8 cellular contexts compared by ENCODE assay signal in genomic region chr21:27700974-27701614, GRCh38.
DNase-seq lines count a peak whose midpoint lies in the region; ATAC-seq and TF ChIP-seq lines count a peak whose summit lies in the region.

No MANE protein-coding gene starts in this region.

- peaks cover 3% of the 10 kb centered on the region for H3K4me1 Mint-ChIP-seq in activated T-cell treated with anti-CD3 and anti-CD28 coated beads, Interleukin-2, amount 50 U/mL, for 24 hours (ENCODE audit: low read depth)
- no peaks in the 10 kb centered on the region for H3K4me1 Mint-ChIP-seq in natural killer cell treated with Interleukin-12 subunit alpha and Interleukin-12 subunit beta and Interleukin-15 and Interleukin-18, amount 100 ng/mL, for 72 hours (ENCODE audit: low read depth in 2 of 2)

- H3K36me3 ChIP-seq in OCI-LY3 (replicated peaks; ENCODE audit: low read depth, low read length) = no peaks in the 10 kb centered on the region

- no peaks in the 10 kb centered on the region for H3K9me3 Mint-ChIP-seq in activated T-cell treated with anti-CD3 and anti-CD28 coated beads, Interleukin-2, amount 50 U/mL, for 24 hours
- no peaks in the 10 kb centered on the region for H3K9me3 Mint-ChIP-seq in natural killer cell treated with Interleukin-12 subunit alpha and Interleukin-12 subunit beta and Interleukin-15 and Interleukin-18, amount 100 ng/mL, for 72 hours

- peaks cover 7% of the 10 kb centered on the region for H3K4me1 ChIP-seq in OCI-LY3 (ENCODE audit: low read length)

- H4K20me1 ChIP-seq in OCI-LY3 (ENCODE audit: insufficient read depth, low read length) = no peaks in the 10 kb centered on the region

- no peaks in the 10 kb centered on the region for H3K27me3 Mint-ChIP-seq in activated T-cell treated with anti-CD3 and anti-CD28 coated beads, Interleukin-2, amount 50 U/mL, for 24 hours
- peaks cover 5 to 8% of the 10 kb centered on the region in 2 donors for H3K27me3 Mint-ChIP-seq in natural killer cell treated with Interleukin-12 subunit alpha and Interleukin-12 subunit beta and Interleukin-15 and Interleukin-18, amount 100 ng/mL, for 72 hours

- H2AFZ ChIP-seq in OCI-LY3 (ENCODE audit: low read depth, low read length) = peak overlapping the region; percentile 51

- peak; percentile 60 to 77 for ATAC-seq in natural killer cell treated with Interleukin-12 subunit alpha and Interleukin-12 subunit beta and Interleukin-15 and Interleukin-18, amount 100 ng/mL, for 72 hours
- no peak for ATAC-seq in GM21447 (IDR thresholded peaks at IDR 0.05; ENCODE audit: unreplicated experiment)

- H3K27ac ChIP-seq in OCI-LY3 (ENCODE audit: low read length) = no peak overlapping the region

- no peaks in the 10 kb centered on the region for H3K27me3 ChIP-seq in OCI-LY3 (ENCODE audit: low read depth, low read length)

- no peak overlapping the region for H3K9ac ChIP-seq in OCI-LY3 (ENCODE audit: low read length)

- peak overlapping the region; percentile 60 for H3K4me2 ChIP-seq in OCI-LY3 (ENCODE audit: low read length)

- no peaks in the 10 kb centered on the region for H3K36me3 Mint-ChIP-seq in activated T-cell treated with anti-CD3 and anti-CD28 coated beads, Interleukin-2, amount 50 U/mL, for 24 hours (ENCODE audit: low read depth)
- no peaks in the 10 kb centered on the region for H3K36me3 Mint-ChIP-seq in natural killer cell treated with Interleukin-12 subunit alpha and Interleukin-12 subunit beta and Interleukin-15 and Interleukin-18, amount 100 ng/mL, for 72 hours

- H3K4me3 Mint-ChIP-seq in activated T-cell treated with anti-CD3 and anti-CD28 coated beads, Interleukin-2, amount 50 U/mL, for 24 hours = no peak overlapping the region
- no peak overlapping the region for H3K4me3 Mint-ChIP-seq in natural killer cell treated with Interleukin-12 subunit alpha and Interleukin-12 subunit beta and Interleukin-15 and Interleukin-18, amount 100 ng/mL, for 72 hours

- DNase-seq in GM04503 (ENCODE audit: low read depth) (peak; percentile 42), HT1080 (ENCODE audit: low read depth) (peak; percentile 75), fibroblast of gingiva (ENCODE audit: low read depth) (peak; percentile 81), stromal cell of bone marrow (ENCODE audit: low read depth) (peak; percentile 86)
- DNase-seq in activated T-cell treated with anti-CD3 and anti-CD28 coated beads, Interleukin-2, amount 50 U/mL, for 24 hours = peak; percentile 56
- DNase-seq in natural killer cell treated with Interleukin-12 subunit alpha and Interleukin-12 subunit beta and Interleukin-15 and Interleukin-18, amount 100 ng/mL, for 72 hours (ENCODE audit: low spot score) = peak; percentile 69

- peak overlapping the region; percentile 72 for H3K4me3 ChIP-seq in OCI-LY3 (ENCODE audit: low read length)

- peak; percentile 90 for TF ChIP-seq CTCF in OCI-LY3 (IDR thresholded peaks at IDR 0.05; ENCODE audit: low read depth, low read length)

- H3K9me3 ChIP-seq in OCI-LY3 (ENCODE audit: insufficient read depth, low read length) = no peaks in the 10 kb centered on the region

- no peak overlapping the region for H3K27ac Mint-ChIP-seq in activated T-cell treated with anti-CD3 and anti-CD28 coated beads, Interleukin-2, amount 50 U/mL, for 24 hours
- no peak overlapping the region for H3K27ac Mint-ChIP-seq in natural killer cell treated with Interleukin-12 subunit alpha and Interleukin-12 subunit beta and Interleukin-15 and Interleukin-18, amount 100 ng/mL, for 72 hours

- no peaks in the 10 kb centered on the region for H3K79me2 ChIP-seq in OCI-LY3 (ENCODE audit: low read length)
